ENCODE assay signal across 9 cellular contexts in the genomic region with DNA sequence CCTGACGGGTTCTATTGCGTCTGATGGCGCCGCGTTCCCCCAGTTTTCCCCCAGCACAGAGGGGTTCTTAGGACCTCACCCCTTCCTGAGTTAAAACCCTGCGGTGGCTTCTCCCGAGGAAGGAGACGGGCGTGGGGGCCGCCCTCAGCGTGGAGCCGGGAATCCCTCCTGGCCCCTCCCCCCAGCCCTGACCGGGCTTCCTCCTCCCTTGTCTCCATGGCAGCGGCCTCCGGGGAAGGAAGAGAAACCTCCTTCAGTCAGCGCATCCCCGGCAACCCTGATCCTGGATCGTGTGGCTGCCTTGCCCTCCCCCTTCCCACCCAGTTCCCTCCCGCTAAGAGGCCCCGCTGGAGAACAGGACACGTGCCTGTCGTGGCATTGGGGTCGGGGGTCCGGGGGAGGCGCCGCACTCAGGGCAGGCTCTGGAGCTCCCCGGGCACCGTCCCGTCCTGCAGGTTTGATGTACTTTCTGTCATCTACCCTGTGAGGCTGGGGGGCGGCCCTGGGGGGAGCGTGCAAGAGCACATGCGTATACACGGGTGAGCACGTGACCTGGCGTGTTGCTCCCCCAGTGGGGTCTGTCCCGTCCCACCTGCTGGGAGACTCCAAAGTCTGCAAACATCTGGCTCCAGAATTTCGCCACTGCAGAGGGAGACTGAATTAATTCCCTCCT. TPM values are rescaled to one million over a fixed set of nuclear protein-coding genes. Genes with fewer than 3 reads are reported as not detected.
A peak's percentile ranks its signal among the peaks of the same experiment; 100 is the strongest.
DNase-seq lines count a peak whose midpoint lies in the region; ATAC-seq and TF ChIP-seq lines count a peak whose summit lies in the region.
"Had no signal": no experiment of that assay in that cellular context is flagged by ENCODE, and none has a peak within 500 bp of the region (broad histone marks: within the 10 kb centered on the region; RNA-seq: fewer than 3 reads in every experiment).

No MANE protein-coding gene starts in this region.

- intact Hi-C loops in prostate gland (cut with DNase I): loop anchor here (2.0 kb wide), 1 partner anchor 29 kb away; no protein-coding TSS in a partner anchor

- 46% methylated on average over 35 of the region's 37 CpGs for WGBS in prostate gland

- peak; percentile 79 for DNase-seq in DMS79 (lab: John Stamatoyannopoulos, UW)
- peak; percentile 22 for DNase-seq in NT2/D1 (ENCODE audit: low read depth, low spot score)
- DNase-seq in fibroblast of pulmonary artery (ENCODE audit: low read depth): peak; percentile 71
- DNase-seq in prostate gland (ENCODE audit: low spot score): no peak
- DNase-seq in stimulated activated CD4-positive, alpha-beta T cell treated with anti-CD3 and anti-CD28 coated beads, Interleukin-2, amount 100 ng/mL, for 48 hours: no peak
- DNase-seq: activated CD4-positive, alpha-beta T cell treated with anti-CD3 and anti-CD28 coated beads for 36 hours had no signal

- H3K27ac ChIP-seq in prostate gland: peak overlapping the region; percentile 57 to 67

- no peak overlapping the region for H3K4me3 ChIP-seq in NT2/D1 (ENCODE audit: insufficient read length, low read depth)
- H3K4me3 ChIP-seq in fibroblast of pulmonary artery (replicated peaks; ENCODE audit: low read depth, low read length): no peak overlapping the region
- H3K4me3 ChIP-seq in prostate gland: no peak overlapping the region

- no peaks in the 10 kb centered on the region for H3K9me3 ChIP-seq in NT2/D1 (ENCODE audit: insufficient read depth, low read length)
- H3K9me3 ChIP-seq in prostate gland: no peaks in the 10 kb centered on the region

- peak overlapping the region; percentile 36 for H3K9ac ChIP-seq in NT2/D1 (ENCODE audit: insufficient read length, low read depth)

- H3K4me1 ChIP-seq in NT2/D1 (ENCODE audit: insufficient read depth, insufficient read length) (peaks cover 45% of the 10 kb centered on the region), prostate gland (replicated peaks) (no peaks in the 10 kb centered on the region)

- TF ChIP-seq CTCF in fibroblast of pulmonary artery (IDR thresholded peaks at IDR 0.05; ENCODE audit: low read length, missing control alignments) (no peak), prostate gland (IDR thresholded peaks at IDR 0.05) (no peak)

- TF ChIP-seq POLR2A in prostate gland (IDR thresholded peaks at IDR 0.05): no peak

- H3K36me3 ChIP-seq in NT2/D1 (ENCODE audit: insufficient read depth, insufficient read length, low read length): peaks cover 18% of the 10 kb centered on the region
- no peaks in the 10 kb centered on the region for H3K36me3 ChIP-seq in prostate gland

- H3K27me3 ChIP-seq in NT2/D1 (ENCODE audit: insufficient read depth, insufficient read length) (no peaks in the 10 kb centered on the region), prostate gland (replicated peaks; ENCODE audit: insufficient read depth) (no peaks in the 10 kb centered on the region)

- ATAC-seq in GM18520 (IDR thresholded peaks at IDR 0.05; ENCODE audit: unreplicated experiment) (no peak), GM18909 (IDR thresholded peaks at IDR 0.05; ENCODE audit: poor library complexity, unreplicated experiment) (no peak)
- ATAC-seq in activated CD4-positive, CD25-positive, alpha-beta regulatory T cell treated with anti-CD3 and anti-CD28 coated beads, Interleukin-2, amount 50 U/mL, for 24 hours: no peak
- ATAC-seq: activated CD4-positive, alpha-beta T cell treated with anti-CD3 and anti-CD28 coated beads for 36 hours had no signal

RNA-seq across cellular contexts. Expression of gene CACNA1H, which starts 30.5 kb away (rescaled TPM):
- total RNA-seq in prostate gland: 100 to 1,000 TPM in 1 of 2 donors, 10 to 100 TPM in 1; 32.5 to 111 TPM

RNA-seq across cellular contexts. Expression of gene TPSG1, which starts 41.7 kb away (rescaled TPM):
- not detected for total RNA-seq in prostate gland
- total RNA-seq: activated CD4-positive, alpha-beta T cell treated with anti-CD3 and anti-CD28 coated beads for 36 hours had no signal

RNA-seq across cellular contexts. Expression of gene TPSB2, which starts 46.6 kb away (rescaled TPM):
- 10 to 100 TPM; 31.8 to 78.7 TPM for total RNA-seq in prostate gland
- total RNA-seq: activated CD4-positive, alpha-beta T cell treated with anti-CD3 and anti-CD28 coated beads for 36 hours had no signal

RNA-seq across cellular contexts. Expression of gene TPSAB1, which starts 57.1 kb away (rescaled TPM):
- total RNA-seq in prostate gland: 10 to 100 TPM; 17.7 to 33.6 TPM
- total RNA-seq: activated CD4-positive, alpha-beta T cell treated with anti-CD3 and anti-CD28 coated beads for 36 hours had no signal

Comparison
In these comparisons a context has a peak if more than half of its experiments do, and no peak if none do; other contexts are left out.
1. DNase-seq: peak in DMS79 (single experiment), NT2/D1 (single experiment) and fibroblast of pulmonary artery (single experiment); none in prostate gland (single experiment) and stimulated activated CD4-positive, alpha-beta T cell treated with anti-CD3 and anti-CD28 coated beads, Interleukin-2, amount 100 ng/mL, for 48 hours (0 of 2).